Comparison of ENCODE assay signal across 18 cellular contexts in genomic region chr1:226800763-226801380, GRCh38.
DNase-seq lines count a peak whose midpoint lies in the region; ATAC-seq and TF ChIP-seq lines count a peak whose summit lies in the region.
"Had no signal": no experiment of that assay in that cellular context is flagged by ENCODE, and none has a peak within 500 bp of the region (broad histone marks: within the 10 kb centered on the region; RNA-seq: fewer than 3 reads in every experiment).

No MANE protein-coding gene starts in this region.

- H3K9me2 ChIP-seq in SK-N-SH, result no peaks in the 10 kb centered on the region
- H3K9me2 ChIP-seq in hepatocyte (replicated peaks; ENCODE audit: insufficient read depth), result no peaks in the 10 kb centered on the region

- POLR2A ChIA-PET in SK-N-SH (lab: Yijun Ruan, JAX) (no interaction called here), MCF 10A (lab: Yijun Ruan, JAX) (interaction anchor here (0.7 to 1.7 kb wide), 5 partner anchors 9 to 62 kb away, joined by 3 to 11 read pairs (median 3); no protein-coding TSS in a partner anchor)

- no peak overlapping the region for H3K9ac ChIP-seq in SK-N-SH
- no peak overlapping the region for H3K9ac ChIP-seq in mammary epithelial cell (ENCODE audit: insufficient read depth, low read length)
- H3K9ac ChIP-seq: BLaER1 had no signal

- no peak overlapping the region for H3K4me3 Mint-ChIP-seq in MCF 10A (ENCODE audit: unreplicated experiment)
- H3K4me3 Mint-ChIP-seq: H9 had no signal

- no peaks in the 10 kb centered on the region for H3K4me1 Mint-ChIP-seq in MCF 10A (ENCODE audit: insufficient read depth, unreplicated experiment)
- H3K4me1 Mint-ChIP-seq: H9 had no signal

- TF ChIP-seq CTCF in SK-N-SH (IDR thresholded peaks at IDR 0.05) (no peak), MCF 10A (IDR thresholded peaks at IDR 0.05; ENCODE audit: unreplicated experiment) (no peak), mammary epithelial cell (conservative IDR thresholded peaks at IDR 0.05 in 1 of 2, IDR thresholded peaks at IDR 0.05 in 1 of 2; ENCODE audit: extremely low read depth in 1 of 2, insufficient read depth in 1 of 2, low read depth in 1 of 2, low read length in 2 of 2) (no peak), hepatocyte (IDR thresholded peaks at IDR 0.05; ENCODE audit: poor library complexity) (no peak), transverse colon (IDR thresholded peaks at IDR 0.05) (no peak)

- H3K4me3 ChIP-seq in SK-N-SH (ENCODE audit: low read depth in 2 of 2, low read length in 1 of 2), result no peak overlapping the region
- no peak overlapping the region for H3K4me3 ChIP-seq in mammary epithelial cell (replicated peaks in 1 of 3; ENCODE audit: insufficient read depth in 1 of 3, low read depth in 2 of 3, low read length in 3 of 3)
- no peak overlapping the region for H3K4me3 ChIP-seq in hepatocyte
- no peak overlapping the region for H3K4me3 ChIP-seq in transverse colon
- no peak overlapping the region for H3K4me3 ChIP-seq in H7 (ENCODE audit: insufficient read depth, low read depth, low read length)
- H3K4me3 ChIP-seq: BLaER1 had no signal

- dilution Hi-C loops in mammary epithelial cell (cut with HindIII; ENCODE audit: low sequenced_read_pairs), result no loop called here

- no peak for TF ChIP-seq RAD21 in SK-N-SH (IDR thresholded peaks at IDR 0.05; ENCODE audit: low read length)

- H3K9me3 ChIP-seq in SK-N-SH (no peaks in the 10 kb centered on the region), mammary epithelial cell (replicated peaks; ENCODE audit: insufficient read depth, low read length) (no peaks in the 10 kb centered on the region), hepatocyte (ENCODE audit: low read depth) (no peaks in the 10 kb centered on the region), transverse colon (no peaks in the 10 kb centered on the region)
- H3K9me3 ChIP-seq: BLaER1 had no signal

- peak overlapping the region; percentile 1 for H3K27ac Mint-ChIP-seq in MCF 10A (ENCODE audit: low read depth, unreplicated experiment)
- H3K27ac Mint-ChIP-seq: H9 had no signal

- no peaks in the 10 kb centered on the region for H3K36me3 ChIP-seq in SK-N-SH (replicated peaks in 1 of 2; ENCODE audit: control insufficient read depth in 1 of 2, insufficient read depth in 2 of 2, low read length in 1 of 2)
- H3K36me3 ChIP-seq in mammary epithelial cell (ENCODE audit: insufficient read depth, low read length), result no peaks in the 10 kb centered on the region
- no peaks in the 10 kb centered on the region for H3K36me3 ChIP-seq in hepatocyte (replicated peaks; ENCODE audit: insufficient read depth, low read depth)
- H3K36me3 ChIP-seq in transverse colon, result no peaks in the 10 kb centered on the region
- H3K36me3 ChIP-seq in H7 (replicated peaks; ENCODE audit: control insufficient read depth, insufficient read depth, low read length), result no peaks in the 10 kb centered on the region
- H3K36me3 ChIP-seq: BLaER1 had no signal

- H3K9me3 Mint-ChIP-seq in MCF 10A (ENCODE audit: unreplicated experiment), result no peaks in the 10 kb centered on the region
- H3K9me3 Mint-ChIP-seq: H9 had no signal

- peak; percentile 22 for DNase-seq in SK-N-SH
- DNase-seq in MCF 10A (ENCODE audit: unreplicated experiment), result no peak
- DNase-seq in mammary epithelial cell, result no peak
- no peak for DNase-seq in hepatocyte (ENCODE audit: low spot score)
- DNase-seq in transverse colon, result no peak
- DNase-seq in H7, result no peak
- DNase-seq in NCI-H1436 treated with DMSO at 0.1 percent for 48 hours (lab: John Stamatoyannopoulos, UW), result no peak
- DNase-seq: DMS53, H9, Karpas-422, NCI-H1105 treated with DMSO at 0.1 percent for 48 hours, NCI-H187 treated with DMSO at 0.1 percent for 48 hours, NCI-H446 treated with DMSO at 0.1 percent for 48 hours, NCI-H748 treated with DMSO at 0.1 percent for 48 hours had no signal

- no peak for TF ChIP-seq EP300 in SK-N-SH (IDR thresholded peaks at IDR 0.05; ENCODE audit: borderline replicate concordance in 1 of 2, low read depth in 1 of 2, low read length in 1 of 2)
- no peak for TF ChIP-seq EP300 in transverse colon (IDR thresholded peaks at IDR 0.05; ENCODE audit: low read depth)

- no peak for TF ChIP-seq POLR2A in transverse colon (IDR thresholded peaks at IDR 0.05)

- H3K36me3 Mint-ChIP-seq in MCF 10A (ENCODE audit: insufficient read depth, unreplicated experiment), result no peaks in the 10 kb centered on the region

- H3K4me2 ChIP-seq in SK-N-SH, result no peak overlapping the region
- no peak overlapping the region for H3K4me2 ChIP-seq in mammary epithelial cell (ENCODE audit: insufficient read depth, low read depth, low read length)
- H3K4me2 ChIP-seq in hepatocyte, result no peak overlapping the region
- H3K4me2 ChIP-seq: BLaER1 had no signal

- WGBS in SK-N-SH (ENCODE audit: low lambda C conversion rate), result 38% methylated on average over 2 of the region's 2 CpGs
- WGBS in mammary epithelial cell (ENCODE audit: low coverage, missing lambda C conversion rate), result 95% methylated on average over 2 of the region's 2 CpGs
- WGBS in hepatocyte (ENCODE audit: low lambda C conversion rate, missing lambda C conversion rate), result 85% methylated on average over 2 of the region's 2 CpGs
- 91 to 93% methylated on average over 2 of the region's 2 CpGs for WGBS in transverse colon (ENCODE audit: low coverage in 1 of 2), 2 donors

- no peaks in the 10 kb centered on the region for H3F3A ChIP-seq in SK-N-SH (replicated peaks; ENCODE audit: insufficient read depth)

- BruUV-seq in MCF 10A (replicated peaks; lab: Mats Ljungman, UMichigan) (no TSS peak), mammary epithelial cell (replicated peaks; lab: Mats Ljungman, UMichigan) (no TSS peak)

- H4K20me1 ChIP-seq in SK-N-SH (ENCODE audit: insufficient read depth) (no peaks in the 10 kb centered on the region), mammary epithelial cell (ENCODE audit: insufficient read depth, low read length) (no peaks in the 10 kb centered on the region), hepatocyte (ENCODE audit: insufficient read depth, poor library complexity, severe bottlenecking) (no peaks in the 10 kb centered on the region)
- H4K20me1 ChIP-seq: BLaER1 had no signal

- no peak for ATAC-seq in SK-N-SH treated with all-trans-retinoic acid at 6 μM for 48 hours
- ATAC-seq: HepG2 had no signal

- intact Hi-C loops in MCF 10A (cut with micrococcal nuclease), result no loop called here
- intact Hi-C loops in mammary epithelial cell (cut with micrococcal nuclease), result no loop called here
- intact Hi-C loops in transverse colon (cut with DNase I; ENCODE audit: low total_unique reads), result no loop called here

- in situ Hi-C loops in mammary epithelial cell (cut with MboI; ENCODE audit: low sequenced_read_pairs in 2 of 2) (no loop called here), transverse colon (cut with MboI; ENCODE audit: low pct_ligation_motif_present in 1 of 4, low pct_unique_long_range_greater_than_20kb in 1 of 4, low sequenced_read_pairs in 3 of 4) (no loop called here)

- H3K27ac ChIP-seq in SK-N-SH (ENCODE audit: low read depth in 2 of 2, low read length in 1 of 2), result no peak overlapping the region
- no peak overlapping the region for H3K27ac ChIP-seq in mammary epithelial cell (ENCODE audit: insufficient read depth, low read depth, low read length)
- H3K27ac ChIP-seq in hepatocyte, result peak overlapping the region; percentile 68
- peak overlapping the region; percentile 3 to 78 (median 69) for H3K27ac ChIP-seq in transverse colon
- H3K27ac ChIP-seq: 22Rv1, BLaER1 had no signal

- H3K4me1 ChIP-seq in SK-N-SH (ENCODE audit: control insufficient read depth in 1 of 2, insufficient read depth in 2 of 2, low read depth in 1 of 2, low read length in 1 of 2), result peaks cover 0 to 5% of the 10 kb centered on the region in 2 experiments; a peak in 1 of 4 replicates
- peaks cover 4% of the 10 kb centered on the region for H3K4me1 ChIP-seq in mammary epithelial cell (ENCODE audit: insufficient read depth, low read length)
- no peaks in the 10 kb centered on the region for H3K4me1 ChIP-seq in hepatocyte (ENCODE audit: insufficient read depth)
- H3K4me1 ChIP-seq in transverse colon, result peaks cover 0 to 9% (median 3%) of the 10 kb centered on the region in 4 donors

- H2AFZ ChIP-seq in SK-N-SH (ENCODE audit: low read depth), result no peak overlapping the region
- H2AFZ ChIP-seq in mammary epithelial cell (ENCODE audit: low read depth, low read length), result no peak overlapping the region
- no peak overlapping the region for H2AFZ ChIP-seq in hepatocyte

- no peaks in the 10 kb centered on the region for H3K79me2 ChIP-seq in SK-N-SH (ENCODE audit: insufficient read depth)
- H3K79me2 ChIP-seq in mammary epithelial cell (ENCODE audit: insufficient read depth, low read length), result no peaks in the 10 kb centered on the region
- no peaks in the 10 kb centered on the region for H3K79me2 ChIP-seq in hepatocyte

- CTCF ChIA-PET in SK-N-SH (lab: Yijun Ruan, JAX) (interaction anchor here (1.4 kb wide), 1 partner anchor 166 kb away, joined by 3 read pairs; no protein-coding TSS in a partner anchor), MCF 10A (lab: Yijun Ruan, JAX) (interaction anchor here (0.6 to 1.0 kb wide), 3 partner anchors 89 to 491 kb away, joined by 3 read pairs; no protein-coding TSS in a partner anchor), mammary epithelial cell (lab: Charles Lee; ENCODE audit: low non-redundant PET) (interaction anchor here (0.6 kb wide), 1 partner anchor 15 kb away, joined by 6 read pairs; no protein-coding TSS in a partner anchor)

- H3K27me3 ChIP-seq in SK-N-SH (ENCODE audit: insufficient read depth), result no peaks in the 10 kb centered on the region
- H3K27me3 ChIP-seq in mammary epithelial cell (ENCODE audit: insufficient read depth, low read length), result no peaks in the 10 kb centered on the region
- H3K27me3 ChIP-seq in hepatocyte, result no peaks in the 10 kb centered on the region
- H3K27me3 ChIP-seq in transverse colon, result no peaks in the 10 kb centered on the region
- H3K27me3 ChIP-seq in H7 (ENCODE audit: control insufficient read depth, insufficient read depth, low read length), result no peaks in the 10 kb centered on the region; the same call in 1 of the 2 replicates
- H3K27me3 ChIP-seq: BLaER1 had no signal

- no peaks in the 10 kb centered on the region for H3K27me3 Mint-ChIP-seq in MCF 10A (ENCODE audit: insufficient read depth, unreplicated experiment)

TF ChIP-seq in SK-N-SH treated with all-trans-retinoic acid at 6 μM for 48 hours, 23 proteins besides CTCF, POLR2A, EP300 and RAD21 (continues in another document):
- TF ChIP-seq ZNF8 (CRISPR knock-in tag; IDR thresholded peaks at IDR 0.05) (no peak), CSRNP3 (CRISPR knock-in tag; IDR thresholded peaks at IDR 0.05) (no peak), TCF4 (CRISPR knock-in tag; IDR thresholded peaks at IDR 0.05; ENCODE audit: borderline replicate concordance) (no peak)

Comparison
In these comparisons a context has a peak if more than half of its experiments do, and no peak if none do; other contexts are left out.
1. H3K27ac ChIP-seq: peak in hepatocyte (single experiment) and transverse colon (4 of 4); none in SK-N-SH (0 of 2) and mammary epithelial cell (single experiment).